20 cellular contexts compared by ENCODE assay signal in genomic region chr1:20578062-20578461, GRCh38. TPM values are rescaled to one million over a fixed set of nuclear protein-coding genes. Genes with fewer than 3 reads are reported as not detected.
"Had no signal": no experiment of that assay in that cellular context is flagged by ENCODE, and none has a peak within 500 bp of the region (broad histone marks: within the 10 kb centered on the region; RNA-seq: fewer than 3 reads in every experiment).

No MANE protein-coding gene starts in this region.

- DNase-seq: activated CD4-positive, alpha-beta memory T cell treated with anti-CD3 and anti-CD28 coated beads, Interleukin-2, amount 10 ng/mL, durations not matched to agents 7 days and 5 days; activated CD4-positive, alpha-beta T cell treated with anti-CD3 and anti-CD28 coated beads for 4 hours; activated effector memory CD4-positive, alpha-beta T cell treated with anti-CD3 and anti-CD28 coated beads, Interleukin-2, amount 50 U/mL, for 16 hours; activated T-cell treated with anti-CD3 and anti-CD28 coated beads, Interleukin-2, amount 50 U/mL, for 4 hours; amniotic stem cell; central memory CD4-positive, alpha-beta T cell; effector CD4-positive, alpha-beta T cell; left lung; naive B cell; stimulated activated CD4-positive, alpha-beta T cell treated with anti-CD3 and anti-CD28 coated beads, Interleukin-2, amount 100 ng/mL, for 48 hours; T-helper 17 cell; thyroid gland had no signal

- H3K4me1 ChIP-seq: left lung, neural progenitor cell, parathyroid adenoma, thyroid gland, vagina had no signal

- H3K4me1 Mint-ChIP-seq: activated CD4-positive, alpha-beta memory T cell treated with anti-CD3 and anti-CD28 coated beads, Interleukin-2, amount 10 ng/mL, durations not matched to agents 7 days and 5 days; naive B cell; neural progenitor cell had no signal

- H2AFZ ChIP-seq: parathyroid adenoma had no signal

- FAIRE-seq: islet of Langerhans had no signal

- H3K79me2 ChIP-seq: parathyroid adenoma had no signal

- H3K9ac ChIP-seq: neural progenitor cell, parathyroid adenoma had no signal

- H3K27ac ChIP-seq: coronary artery, left lung, neural progenitor cell, parathyroid adenoma, thyroid gland, vagina had no signal

- H3K4me3 Mint-ChIP-seq: activated CD4-positive, alpha-beta memory T cell treated with anti-CD3 and anti-CD28 coated beads, Interleukin-2, amount 10 ng/mL, durations not matched to agents 7 days and 5 days; activated T-cell treated with anti-CD3 and anti-CD28 coated beads, Interleukin-2, amount 50 U/mL, for 4 hours; naive B cell; neural progenitor cell; stimulated activated memory B cell treated with anti-CD40 and anti-IgM and Interleukin-4, amounts not matched to agents 10 μg/mL and 1 μg/mL and 100 μg/mL, for 72 hours; T-helper 17 cell had no signal

- H3K4me2 ChIP-seq: neural progenitor cell had no signal

- H3K36me3 Mint-ChIP-seq: activated naive CD4-positive, alpha-beta T cell treated with anti-CD3 and anti-CD28 coated beads, Interleukin-2, amount 50 U/mL, for 72 hours; naive B cell; neural progenitor cell; stimulated activated memory B cell treated with anti-CD40 and anti-IgM and Interleukin-4, amounts not matched to agents 10 μg/mL and 1 μg/mL and 100 μg/mL, for 72 hours had no signal

- H3K4me3 ChIP-seq: coronary artery, left lung, neural progenitor cell, thyroid gland, vagina had no signal

- H3K9me3 ChIP-seq: left lung, thyroid gland, vagina had no signal

- ATAC-seq: activated naive CD4-positive, alpha-beta T cell treated with anti-CD3 and anti-CD28 coated beads, Interleukin-2, amount 50 U/mL, for 72 hours; activated T-cell treated with anti-CD3 and anti-CD28 coated beads, Interleukin-2, amount 50 U/mL, for 4 hours; left lung; stimulated activated memory B cell treated with anti-CD40 and anti-IgM and Interleukin-4, amounts not matched to agents 10 μg/mL and 1 μg/mL and 100 μg/mL, for 72 hours; T-helper 17 cell had no signal

- H3K27me3 ChIP-seq: thyroid gland, vagina had no signal

- H3K9me3 Mint-ChIP-seq: activated CD4-positive, alpha-beta memory T cell treated with anti-CD3 and anti-CD28 coated beads, Interleukin-2, amount 10 ng/mL, durations not matched to agents 7 days and 5 days; activated naive CD4-positive, alpha-beta T cell treated with anti-CD3 and anti-CD28 coated beads, Interleukin-2, amount 50 U/mL, for 72 hours; activated T-cell treated with anti-CD3 and anti-CD28 coated beads, Interleukin-2, amount 50 U/mL, for 4 hours; neural progenitor cell; stimulated activated memory B cell treated with anti-CD40 and anti-IgM and Interleukin-4, amounts not matched to agents 10 μg/mL and 1 μg/mL and 100 μg/mL, for 72 hours had no signal

- H3K36me3 ChIP-seq: left lung, neural progenitor cell, thyroid gland, vagina had no signal

- H3K27ac Mint-ChIP-seq: activated CD4-positive, alpha-beta memory T cell treated with anti-CD3 and anti-CD28 coated beads, Interleukin-2, amount 10 ng/mL, durations not matched to agents 7 days and 5 days; neural progenitor cell; stimulated activated memory B cell treated with anti-CD40 and anti-IgM and Interleukin-4, amounts not matched to agents 10 μg/mL and 1 μg/mL and 100 μg/mL, for 72 hours; T-helper 17 cell had no signal

RNA-seq across cellular contexts. Expression of gene CDA, which starts 10.8 kb away (rescaled TPM):
- total RNA-seq: activated CD4-positive, alpha-beta memory T cell treated with anti-CD3 and anti-CD28 coated beads, Interleukin-2, amount 10 ng/mL, durations not matched to agents 7 days and 5 days; activated naive CD4-positive, alpha-beta T cell treated with anti-CD3 and anti-CD28 coated beads, Interleukin-2, amount 50 U/mL, for 72 hours; activated T-cell treated with anti-CD3 and anti-CD28 coated beads, Interleukin-2, amount 50 U/mL, for 4 hours had no signal

RNA-seq across cellular contexts. Expression of gene FAM43B, which starts 25.7 kb away (rescaled TPM):
- total RNA-seq: activated CD4-positive, alpha-beta memory T cell treated with anti-CD3 and anti-CD28 coated beads, Interleukin-2, amount 10 ng/mL, durations not matched to agents 7 days and 5 days; activated naive CD4-positive, alpha-beta T cell treated with anti-CD3 and anti-CD28 coated beads, Interleukin-2, amount 50 U/mL, for 72 hours; mononuclear cell; T-helper 17 cell; vagina had no signal
